In genomic region chr5:154309361-154309725, GRCh38 we compare ENCODE assay signal across 13 cellular contexts.
DNase-seq lines count a peak whose midpoint lies in the region; ATAC-seq and TF ChIP-seq lines count a peak whose summit lies in the region.
"Had no signal": no experiment of that assay in that cellular context is flagged by ENCODE, and none has a peak within 500 bp of the region (broad histone marks: within the 10 kb centered on the region; RNA-seq: fewer than 3 reads in every experiment).

No MANE protein-coding gene starts in this region.

- CTCF ChIA-PET in Caco-2 (lab: Charles Lee), result no interaction called here

- no TSS peak for BruUV-seq in Caco-2 (replicated peaks; lab: Mats Ljungman, UMichigan)

- TF ChIP-seq CTCF in Caco-2 (IDR thresholded peaks at IDR 0.05; ENCODE audit: insufficient read depth in 1 of 2, low read depth in 1 of 2, low read length in 1 of 2, severe bottlenecking in 1 of 2, unreplicated experiment in 1 of 2) (no peak), cardiac fibroblast (IDR thresholded peaks at IDR 0.05; ENCODE audit: low read depth, low read length) (no peak)

- POLR2A ChIA-PET in Caco-2 (lab: Charles Lee), result no interaction called here

- H3K27me3 Mint-ChIP-seq in Caco-2 (ENCODE audit: insufficient read depth, unreplicated experiment), result no peaks in the 10 kb centered on the region
- no peaks in the 10 kb centered on the region for H3K27me3 Mint-ChIP-seq in natural killer cell treated with Interleukin-12 subunit alpha and Interleukin-12 subunit beta and Interleukin-15 and Interleukin-18, amount 100 ng/mL, for 72 hours
- H3K27me3 Mint-ChIP-seq: central memory CD8-positive, alpha-beta T cell had no signal

- H3K27me3 ChIP-seq in Caco-2 (replicated peaks; ENCODE audit: control insufficient read depth, insufficient read depth, low read length) (no peaks in the 10 kb centered on the region), MG63 (no peaks in the 10 kb centered on the region)
- H3K27me3 ChIP-seq: esophagus muscularis mucosa, testis had no signal

- intact Hi-C loops in Caco-2 (cut with micrococcal nuclease; ENCODE audit: unreplicated experiment), result no loop called here

- H3K36me3 ChIP-seq in Caco-2 (ENCODE audit: control insufficient read depth, insufficient read depth, low read length) (no peaks in the 10 kb centered on the region), MG63 (no peaks in the 10 kb centered on the region; the same call in 1 of the 2 replicates)
- H3K36me3 ChIP-seq: esophagus muscularis mucosa had no signal

- H3K4me1 Mint-ChIP-seq in Caco-2 (ENCODE audit: low read depth, unreplicated experiment), result no peaks in the 10 kb centered on the region
- peaks cover 36 to 40% of the 10 kb centered on the region in 2 donors for H3K4me1 Mint-ChIP-seq in natural killer cell treated with Interleukin-12 subunit alpha and Interleukin-12 subunit beta and Interleukin-15 and Interleukin-18, amount 100 ng/mL, for 72 hours (ENCODE audit: low read depth in 2 of 2)

- DNase-seq in Caco-2, result no peak
- peak; percentile 71 for DNase-seq in MG63
- peak; percentile 41 to 68 for DNase-seq in cardiac fibroblast (ENCODE audit: low read depth in 2 of 2)
- no peak for DNase-seq in natural killer cell treated with Interleukin-12 subunit alpha and Interleukin-12 subunit beta and Interleukin-15 and Interleukin-18, amount 100 ng/mL, for 72 hours (ENCODE audit: low spot score)
- no peak for DNase-seq in NCI-H345 treated with DMSO at 0.1 percent for 48 hours (lab: John Stamatoyannopoulos, UW; ENCODE audit: unreplicated experiment)
- DNase-seq in GOT3 (lab: John Stamatoyannopoulos, UW), result no peak
- no peak for DNase-seq in NCI-H146 (lab: John Stamatoyannopoulos, UW)
- DNase-seq in NCI-H524 treated with DMSO at 0.1 percent for 48 hours (lab: John Stamatoyannopoulos, UW), result no peak
- DNase-seq: NCI-H524, SHP77, testis had no signal

- H3K9me3 ChIP-seq in Caco-2, result no peaks in the 10 kb centered on the region
- H3K9me3 ChIP-seq in MG63, result peaks cover 22% of the 10 kb centered on the region
- H3K9me3 ChIP-seq: testis had no signal

- ATAC-seq in natural killer cell treated with Interleukin-12 subunit alpha and Interleukin-12 subunit beta and Interleukin-15 and Interleukin-18, amount 100 ng/mL, for 72 hours, result no peak

- H3K36me3 Mint-ChIP-seq in Caco-2 (ENCODE audit: insufficient read depth, unreplicated experiment), result no peaks in the 10 kb centered on the region
- peaks cover 14% of the 10 kb centered on the region for H3K36me3 Mint-ChIP-seq in natural killer cell treated with Interleukin-12 subunit alpha and Interleukin-12 subunit beta and Interleukin-15 and Interleukin-18, amount 100 ng/mL, for 72 hours

- H3K4me1 ChIP-seq in Caco-2, result no peaks in the 10 kb centered on the region
- H3K4me1 ChIP-seq: esophagus muscularis mucosa, testis had no signal

- H3K27ac Mint-ChIP-seq in Caco-2 (ENCODE audit: unreplicated experiment), result peak overlapping the region; percentile 2
- peak overlapping the region; percentile 5 to 15 for H3K27ac Mint-ChIP-seq in natural killer cell treated with Interleukin-12 subunit alpha and Interleukin-12 subunit beta and Interleukin-15 and Interleukin-18, amount 100 ng/mL, for 72 hours

- no peak overlapping the region for H3K4me3 ChIP-seq in Caco-2 (ENCODE audit: low read depth, low read length)
- no peak overlapping the region for H3K4me3 ChIP-seq in MG63
- no peak overlapping the region for H3K4me3 ChIP-seq in cardiac fibroblast (replicated peaks in 1 of 2; ENCODE audit: low read depth in 2 of 2, low read length in 2 of 2)
- H3K4me3 ChIP-seq: esophagus muscularis mucosa, testis had no signal

- H3K4me3 Mint-ChIP-seq in Caco-2 (ENCODE audit: unreplicated experiment), result no peak overlapping the region
- H3K4me3 Mint-ChIP-seq in natural killer cell treated with Interleukin-12 subunit alpha and Interleukin-12 subunit beta and Interleukin-15 and Interleukin-18, amount 100 ng/mL, for 72 hours, result peak overlapping the region; percentile 18
- H3K4me3 Mint-ChIP-seq: central memory CD8-positive, alpha-beta T cell had no signal

- peaks cover 18% of the 10 kb centered on the region for H3K9me3 Mint-ChIP-seq in Caco-2 (ENCODE audit: unreplicated experiment)
- no peaks in the 10 kb centered on the region for H3K9me3 Mint-ChIP-seq in natural killer cell treated with Interleukin-12 subunit alpha and Interleukin-12 subunit beta and Interleukin-15 and Interleukin-18, amount 100 ng/mL, for 72 hours

Comparison
In these comparisons a context has a peak if more than half of its experiments do, and no peak if none do; other contexts are left out.
1. DNase-seq: peak in MG63 (single experiment) and cardiac fibroblast (2 of 2); none in Caco-2 (0 of 2), natural killer cell treated with Interleukin-12 subunit alpha and Interleukin-12 subunit beta and Interleukin-15 and Interleukin-18, amount 100 ng/mL, for 72 hours (single experiment), NCI-H345 treated with DMSO at 0.1 percent for 48 hours (single experiment), GOT3 (single experiment), NCI-H146 (single experiment) and NCI-H524 treated with DMSO at 0.1 percent for 48 hours (single experiment).